Comparison of ENCODE assay signal across 11 cellular contexts in the genomic region with DNA sequence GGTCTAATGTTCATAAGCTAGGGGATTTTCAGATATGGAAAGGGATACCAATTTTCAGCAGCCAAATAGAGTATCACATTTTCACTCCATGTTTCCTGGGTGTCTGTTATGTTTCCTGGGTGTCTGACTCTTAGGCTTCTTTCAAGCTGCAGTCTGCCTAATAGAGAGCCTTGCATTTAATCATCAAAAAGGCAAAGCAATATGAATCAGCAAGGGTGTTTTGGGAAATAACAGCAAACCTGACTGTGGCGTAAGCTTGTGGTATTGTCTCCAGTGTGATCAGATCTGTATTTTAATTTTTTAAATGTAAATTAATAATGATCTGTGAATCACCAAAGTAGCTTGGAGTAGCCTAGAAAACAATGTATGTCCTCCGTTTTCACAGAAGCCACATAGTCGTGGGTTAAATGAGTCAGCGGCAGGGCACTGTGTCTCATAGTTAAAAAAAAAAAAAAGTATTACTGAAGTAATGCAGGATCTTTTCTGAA. TPM values are rescaled to one million over a fixed set of nuclear protein-coding genes. Genes with fewer than 3 reads are reported as not detected.
DNase-seq lines count a peak whose midpoint lies in the region; ATAC-seq lines count a peak whose summit lies in the region.
"Had no signal": no experiment of that assay in that cellular context is flagged by ENCODE, and none has a peak within 500 bp of the region (broad histone marks: within the 10 kb centered on the region; RNA-seq: fewer than 3 reads in every experiment).

No MANE protein-coding gene starts in this region.

- peaks cover 12% of the 10 kb centered on the region for H3K4me1 ChIP-seq in skeletal muscle satellite cell (ENCODE audit: control insufficient read depth, insufficient read depth, low read length)

- H3K4me3 ChIP-seq in skeletal muscle satellite cell (ENCODE audit: low read length), result no peak overlapping the region
- H3K4me3 ChIP-seq: ascending aorta, spleen had no signal

- H3K9me3 ChIP-seq in skeletal muscle satellite cell (replicated peaks; ENCODE audit: low read length), result no peaks in the 10 kb centered on the region
- H3K9me3 ChIP-seq: ascending aorta, spleen had no signal

- DNase-seq in GM03348 (ENCODE audit: low spot score) (peak; percentile 68), NCI-H187 (lab: John Stamatoyannopoulos, UW) (no peak), cerebellar cortex (ENCODE audit: low spot score) (no peak), NCI-H2227 treated with DMSO at 0.1 percent for 48 hours (lab: John Stamatoyannopoulos, UW) (no peak)
- peak; percentile 18 for DNase-seq in activated CD4-positive, alpha-beta T cell treated with anti-CD3 and anti-CD28 coated beads for 1 hour
- peak; percentile 16 for DNase-seq in central memory CD4-positive, alpha-beta T cell
- DNase-seq: DMS79 treated with DMSO at 0.1 percent for 48 hours, spleen had no signal

- H3K9ac ChIP-seq in skeletal muscle satellite cell (ENCODE audit: low read depth, low read length), result no peak overlapping the region

- ATAC-seq in GM21825 (IDR thresholded peaks at IDR 0.05; ENCODE audit: unreplicated experiment), result no peak

- no peaks in the 10 kb centered on the region for H3K27me3 ChIP-seq in skeletal muscle satellite cell (ENCODE audit: control insufficient read depth, insufficient read depth, low read length)
- H3K27me3 ChIP-seq: ascending aorta, spleen had no signal

- peak overlapping the region; percentile 3 for H3K4me2 ChIP-seq in skeletal muscle satellite cell (ENCODE audit: low read length)

- peaks cover 30% of the 10 kb centered on the region for H3K36me3 ChIP-seq in skeletal muscle satellite cell (ENCODE audit: insufficient read depth, low read length)

RNA-seq across cellular contexts. Expression of a gene that starts 10.4 kb away (rescaled TPM):
- 74.3 and 86.5 TPM in 2 replicates for total RNA-seq in skeletal muscle satellite cell (2012; rRNA removed)

Comparison
In these comparisons a context has a peak if more than half of its experiments do, and no peak if none do; other contexts are left out.
1. DNase-seq: peak in GM03348 (single experiment), activated CD4-positive, alpha-beta T cell treated with anti-CD3 and anti-CD28 coated beads for 1 hour (single experiment) and central memory CD4-positive, alpha-beta T cell (single experiment); none in NCI-H187 (0 of 2), cerebellar cortex (single experiment) and NCI-H2227 treated with DMSO at 0.1 percent for 48 hours (single experiment).